ENCODE assay signal across 10 cellular contexts in the genomic region with DNA sequence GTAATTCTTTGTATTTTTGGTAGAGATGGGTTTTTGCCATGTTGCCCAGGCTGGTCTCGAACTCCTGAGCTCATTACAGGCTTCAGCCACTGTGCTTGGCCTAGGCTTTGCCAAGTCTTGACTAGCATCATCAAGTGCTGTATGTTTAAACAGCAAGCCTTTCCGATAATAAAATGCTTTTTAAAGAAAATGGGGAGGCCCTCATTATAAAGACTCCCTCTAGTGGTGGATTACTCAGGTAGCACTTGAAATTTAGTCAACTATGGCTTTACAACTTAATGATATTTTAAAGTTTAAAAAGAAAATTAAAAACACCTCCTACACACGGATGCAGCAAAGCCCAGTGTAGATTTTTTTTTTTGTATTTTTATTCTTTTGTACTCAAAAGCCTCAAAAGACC.
DNase-seq lines count a peak whose midpoint lies in the region; ATAC-seq and TF ChIP-seq lines count a peak whose summit lies in the region.
"Had no signal": no experiment of that assay in that cellular context is flagged by ENCODE, and none has a peak within 500 bp of the region (broad histone marks: within the 10 kb centered on the region; RNA-seq: fewer than 3 reads in every experiment).

No MANE protein-coding gene starts in this region.

- H3K4me3 ChIP-seq in dorsolateral prefrontal cortex (no peak overlapping the region), psoas muscle (no peak overlapping the region)
- H3K4me3 ChIP-seq in effector memory CD4-positive, alpha-beta T cell (ENCODE audit: insufficient read depth, low read depth, low read length, poor library complexity, severe bottlenecking), result no peak overlapping the region
- H3K4me3 ChIP-seq: BLaER1 treated with 17β-estradiol and CSF1 and Interleukin-3, amounts not matched to agents 10 nM and 100 nM had no signal

- no peaks in the 10 kb centered on the region for H3K36me3 ChIP-seq in psoas muscle (ENCODE audit: insufficient read depth in 1 of 2, low read depth in 1 of 2)
- H3K36me3 ChIP-seq in effector memory CD4-positive, alpha-beta T cell (ENCODE audit: control insufficient read depth, insufficient read depth, low read length), result no peaks in the 10 kb centered on the region
- H3K36me3 ChIP-seq: BLaER1 treated with 17β-estradiol and CSF1 and Interleukin-3, amounts not matched to agents 10 nM and 100 nM had no signal

- ATAC-seq in psoas muscle, result no peak

- H3K27me3 ChIP-seq in dorsolateral prefrontal cortex, result no peaks in the 10 kb centered on the region
- H3K27me3 ChIP-seq in psoas muscle (ENCODE audit: insufficient read depth in 3 of 3, low read length in 2 of 3), result peaks cover 0 to 2% (median 0%) of the 10 kb centered on the region in 3 donors
- H3K27me3 ChIP-seq in effector memory CD4-positive, alpha-beta T cell (replicated peaks; ENCODE audit: control insufficient read depth, insufficient read depth, low read length, poor library complexity, severe bottlenecking), result no peaks in the 10 kb centered on the region
- H3K27me3 ChIP-seq: BLaER1 treated with 17β-estradiol and CSF1 and Interleukin-3, amounts not matched to agents 10 nM and 100 nM had no signal

- 56 to 65% (median 61%) methylated on average over 3 of the region's 3 CpGs for WGBS in psoas muscle, 3 donors

- no peak overlapping the region for H3K27ac ChIP-seq in dorsolateral prefrontal cortex
- H3K27ac ChIP-seq in psoas muscle, result no peak overlapping the region
- H3K27ac ChIP-seq in effector memory CD4-positive, alpha-beta T cell (ENCODE audit: insufficient read depth, low read length, poor library complexity, severe bottlenecking), result no peak overlapping the region
- H3K27ac ChIP-seq: BLaER1 treated with 17β-estradiol and CSF1 and Interleukin-3, amounts not matched to agents 10 nM and 100 nM; epithelial cell of prostate had no signal

- H3K4me1 ChIP-seq in psoas muscle, result no peaks in the 10 kb centered on the region
- H3K4me1 ChIP-seq in effector memory CD4-positive, alpha-beta T cell (ENCODE audit: control insufficient read depth, insufficient read depth, low read length, poor library complexity, severe bottlenecking), result no peaks in the 10 kb centered on the region
- H3K4me1 ChIP-seq: BLaER1 treated with 17β-estradiol and CSF1 and Interleukin-3, amounts not matched to agents 10 nM and 100 nM had no signal

- intact Hi-C loops in dorsolateral prefrontal cortex (cut with DNase I), result no loop called here
- intact Hi-C loops in psoas muscle (cut with DNase I), result no loop called here

- H3K9me3 ChIP-seq in psoas muscle, result no peaks in the 10 kb centered on the region
- H3K9me3 ChIP-seq in effector memory CD4-positive, alpha-beta T cell (ENCODE audit: control insufficient read depth, low read length), result no peaks in the 10 kb centered on the region
- H3K9me3 ChIP-seq: BLaER1 treated with 17β-estradiol and CSF1 and Interleukin-3, amounts not matched to agents 10 nM and 100 nM had no signal

- TF ChIP-seq CTCF in dorsolateral prefrontal cortex (IDR thresholded peaks at IDR 0.05 in 54 of 56, conservative IDR thresholded peaks at IDR 0.05 in 2 of 56; ENCODE audit: low read depth in 1 of 56, partially characterized antibody in 56 of 56) (peak in 54 of 56 donors; percentile 34 to 73 (median 56)), psoas muscle (IDR thresholded peaks at IDR 0.05) (peak; percentile 40)

- DNase-seq in NCI-H1436 (lab: John Stamatoyannopoulos, UW) (peak; percentile 18), NCI-H1436 treated with DMSO at 0.1 percent for 48 hours (lab: John Stamatoyannopoulos, UW) (no peak), NCI-H2171 treated with DMSO at 0.1 percent for 48 hours (lab: John Stamatoyannopoulos, UW) (peak; percentile 61), dorsolateral prefrontal cortex (no peak), psoas muscle (no peak), GM19238 (ENCODE audit: insufficient read length, low spot score) (no peak)
- DNase-seq in NK-92 treated with Interleukin-12 subunit alpha and Interleukin-12 subunit beta, amount 100 ng/mL, for 24 hours (lab: John Stamatoyannopoulos, UW), result no peak
- no peak for DNase-seq in effector memory CD4-positive, alpha-beta T cell

Comparison
In these comparisons a context has a peak if more than half of its experiments do, and no peak if none do; other contexts are left out.
1. DNase-seq: peak in NCI-H1436 (single experiment) and NCI-H2171 treated with DMSO at 0.1 percent for 48 hours (single experiment); none in NCI-H1436 treated with DMSO at 0.1 percent for 48 hours (single experiment), dorsolateral prefrontal cortex (0 of 10), psoas muscle (0 of 2), GM19238 (single experiment), NK-92 treated with Interleukin-12 subunit alpha and Interleukin-12 subunit beta, amount 100 ng/mL, for 24 hours (single experiment) and effector memory CD4-positive, alpha-beta T cell (0 of 3).